Comparison of ENCODE assay signal across 1 cellular context in genomic region chr10:62069452-62070191, GRCh38.
TF ChIP-seq lines count a peak whose summit lies in the region.

No MANE protein-coding gene starts in this region.

TF ChIP-seq in GM23338, 12 proteins besides CTCF, POLR2A, EP300 and RAD21 (continued from another document):
- no peak for TF ChIP-seq ZNF462 (CRISPR knock-in tag; IDR thresholded peaks at IDR 0.05)
- no peak for TF ChIP-seq POLR2AphosphoS5 (IDR thresholded peaks at IDR 0.05; ENCODE audit: low read depth)
- no peak for TF ChIP-seq EZH2phosphoT487 (IDR thresholded peaks at IDR 0.05; ENCODE audit: unreplicated experiment)
- no peak for TF ChIP-seq JUNB (IDR thresholded peaks at IDR 0.05; ENCODE audit: unreplicated experiment)
- TF ChIP-seq NANOG (IDR thresholded peaks at IDR 0.05; ENCODE audit: borderline replicate concordance): no peak
